ENCODE assay signal across 11 cellular contexts in genomic region chr1:235018720-235019444, GRCh38.
A peak's percentile ranks its signal among the peaks of the same experiment; 100 is the strongest.
DNase-seq lines count a peak whose midpoint lies in the region; ATAC-seq and TF ChIP-seq lines count a peak whose summit lies in the region.
"Had no signal": no experiment of that assay in that cellular context is flagged by ENCODE, and none has a peak within 500 bp of the region (broad histone marks: within the 10 kb centered on the region; RNA-seq: fewer than 3 reads in every experiment).

No MANE protein-coding gene starts in this region.

- H3K9me3 Mint-ChIP-seq in activated naive CD4-positive, alpha-beta T cell treated with anti-CD3 and anti-CD28 coated beads, Interleukin-2, amount 50 U/mL, for 24 hours = peaks cover 10% of the 10 kb centered on the region
- peaks cover 9% of the 10 kb centered on the region for H3K9me3 Mint-ChIP-seq in nephron

- H3K27ac Mint-ChIP-seq in activated naive CD4-positive, alpha-beta T cell treated with anti-CD3 and anti-CD28 coated beads, Interleukin-2, amount 50 U/mL, for 24 hours = peak overlapping the region; percentile 59
- peak overlapping the region; percentile 80 to 90 (median 88) for H3K27ac Mint-ChIP-seq in nephron
- H3K27ac Mint-ChIP-seq: GM23338 had no signal

- H3K4me3 Mint-ChIP-seq in activated naive CD4-positive, alpha-beta T cell treated with anti-CD3 and anti-CD28 coated beads, Interleukin-2, amount 50 U/mL, for 24 hours = no peak overlapping the region
- no peak overlapping the region for H3K4me3 Mint-ChIP-seq in nephron
- H3K4me3 Mint-ChIP-seq: GM23338 had no signal

- ATAC-seq in HG02885 (IDR thresholded peaks at IDR 0.05; ENCODE audit: poor library complexity, unreplicated experiment) = no peak
- ATAC-seq: GM23338 had no signal

- H3K27me3 Mint-ChIP-seq in activated naive CD4-positive, alpha-beta T cell treated with anti-CD3 and anti-CD28 coated beads, Interleukin-2, amount 50 U/mL, for 24 hours = no peaks in the 10 kb centered on the region
- peaks cover 3% of the 10 kb centered on the region for H3K27me3 Mint-ChIP-seq in nephron (ENCODE audit: low read depth)

- peak; percentile 54 for DNase-seq in stimulated activated CD4-positive, alpha-beta T cell treated with anti-CD3 and anti-CD28 coated beads, Interleukin-1b, Interleukin-23, amount 100 ng/mL, for 48 hours
- no peak for DNase-seq in stimulated activated CD4-positive, alpha-beta T cell treated with anti-CD3 and anti-CD28 coated beads, Interleukin-2, amount 100 ng/mL, for 48 hours
- DNase-seq in ureter (ENCODE audit: low spot score) = peak; percentile 0
- no peak for DNase-seq in GM20000 (ENCODE audit: low spot score)
- DNase-seq in NCI-H1436 (lab: John Stamatoyannopoulos, UW) = no peak
- DNase-seq: NCI-H1417 treated with DMSO at 0.1 percent for 48 hours, NCI-H82 had no signal

- H3K36me3 Mint-ChIP-seq in activated naive CD4-positive, alpha-beta T cell treated with anti-CD3 and anti-CD28 coated beads, Interleukin-2, amount 50 U/mL, for 24 hours = peaks cover 4% of the 10 kb centered on the region
- no peaks in the 10 kb centered on the region for H3K36me3 Mint-ChIP-seq in nephron (ENCODE audit: low read depth)

- peaks cover 66% of the 10 kb centered on the region for H3K4me1 Mint-ChIP-seq in activated naive CD4-positive, alpha-beta T cell treated with anti-CD3 and anti-CD28 coated beads, Interleukin-2, amount 50 U/mL, for 24 hours
- H3K4me1 Mint-ChIP-seq in nephron = peaks cover 77% of the 10 kb centered on the region

- TF ChIP-seq CTCF in nephron (IDR thresholded peaks at IDR 0.05; ENCODE audit: unreplicated experiment in 3 of 3) = no peak
- no peak for TF ChIP-seq CTCF in GM20000 (IDR thresholded peaks at IDR 0.05; ENCODE audit: extremely low read depth, missing control alignments)

Comparison
In these comparisons a context has a peak if more than half of its experiments do, and no peak if none do; other contexts are left out.
1. DNase-seq: peak in stimulated activated CD4-positive, alpha-beta T cell treated with anti-CD3 and anti-CD28 coated beads, Interleukin-1b, Interleukin-23, amount 100 ng/mL, for 48 hours (single experiment) and ureter (single experiment); none in stimulated activated CD4-positive, alpha-beta T cell treated with anti-CD3 and anti-CD28 coated beads, Interleukin-2, amount 100 ng/mL, for 48 hours (0 of 2), GM20000 (single experiment) and NCI-H1436 (single experiment).